In genomic region chr21:43333301-43334062, GRCh38 we compare ENCODE assay signal across 9 cellular contexts.
A peak's percentile ranks its signal among the peaks of the same experiment; 100 is the strongest.
DNase-seq lines count a peak whose midpoint lies in the region; ATAC-seq, FAIRE-seq and TF ChIP-seq lines count a peak whose summit lies in the region.
"Had no signal": no experiment of that assay in that cellular context is flagged by ENCODE, and none has a peak within 500 bp of the region (broad histone marks: within the 10 kb centered on the region; RNA-seq: fewer than 3 reads in every experiment).

No MANE protein-coding gene starts in this region.

- H3K36me3 ChIP-seq in left ventricle myocardium inferior (no peaks in the 10 kb centered on the region), skeletal muscle satellite cell (ENCODE audit: insufficient read depth, low read length) (no peaks in the 10 kb centered on the region)

- H3K9me3 ChIP-seq in left ventricle myocardium inferior (replicated peaks) (no peaks in the 10 kb centered on the region), skeletal muscle satellite cell (replicated peaks; ENCODE audit: low read length) (no peaks in the 10 kb centered on the region)

- no peak for TF ChIP-seq CTCF in left ventricle myocardium inferior (IDR thresholded peaks at IDR 0.05; ENCODE audit: borderline replicate concordance)

- H3K4me3 ChIP-seq in left ventricle myocardium inferior = peak overlapping the region; percentile 43
- peak overlapping the region; percentile 27 for H3K4me3 ChIP-seq in skeletal muscle satellite cell (ENCODE audit: low read length)

- intact Hi-C loops in left ventricle myocardium inferior (cut with micrococcal nuclease) = no loop called here

- H3K4me2 ChIP-seq in skeletal muscle satellite cell (ENCODE audit: low read length) = peak overlapping the region; percentile 70
- H3K4me2 ChIP-seq: KMS-11 had no signal

- peaks cover 27% of the 10 kb centered on the region for H3K4me1 ChIP-seq in left ventricle myocardium inferior
- H3K4me1 ChIP-seq in skeletal muscle satellite cell (ENCODE audit: control insufficient read depth, insufficient read depth, low read length) = peaks cover 31% of the 10 kb centered on the region

- peak overlapping the region; percentile 71 for H3K9ac ChIP-seq in skeletal muscle satellite cell (ENCODE audit: low read depth, low read length)
- H3K9ac ChIP-seq: KMS-11 had no signal

- peak; percentile 91 for DNase-seq in H54 (ENCODE audit: insufficient read length, low spot score)
- peak; percentile 78 for DNase-seq in T1000 (lab: John Stamatoyannopoulos, UW)
- peak; percentile 38 for DNase-seq in left ventricle myocardium inferior
- no peak for DNase-seq in OCI-M2 (lab: John Stamatoyannopoulos, UW; ENCODE audit: unreplicated experiment)
- DNase-seq in AML-193 (lab: John Stamatoyannopoulos, UW) = no peak

- TF ChIP-seq POLR2A in H54 (IDR thresholded peaks at IDR 0.05; ENCODE audit: low read depth, low read length) = peak; percentile 35

- no peak for FAIRE-seq in H54 (lab: Jason Lieb, UNC)

- no peaks in the 10 kb centered on the region for H3K27me3 ChIP-seq in left ventricle myocardium inferior (ENCODE audit: low read depth)
- H3K27me3 ChIP-seq in skeletal muscle satellite cell (ENCODE audit: control insufficient read depth, insufficient read depth, low read length) = peaks cover 12% of the 10 kb centered on the region

- ATAC-seq in HG02884 (IDR thresholded peaks at IDR 0.05; ENCODE audit: unreplicated experiment) (no peak), GM21390 (IDR thresholded peaks at IDR 0.05; ENCODE audit: unreplicated experiment) (no peak)

- H3K27ac ChIP-seq in left ventricle myocardium inferior (replicated peaks) = peak overlapping the region; percentile 72
- H3K27ac ChIP-seq: KMS-11 had no signal

Comparison
In these comparisons a context has a peak if more than half of its experiments do, and no peak if none do; other contexts are left out.
1. DNase-seq: peak in H54 (single experiment), T1000 (single experiment) and left ventricle myocardium inferior (single experiment); none in OCI-M2 (single experiment) and AML-193 (0 of 2).